8 cellular contexts compared by ENCODE assay signal in genomic region chr6:87408721-87409155, GRCh38. TPM values are rescaled to one million over a fixed set of nuclear protein-coding genes. Genes with fewer than 3 reads are reported as not detected.
DNase-seq lines count a peak whose midpoint lies in the region; ATAC-seq and TF ChIP-seq lines count a peak whose summit lies in the region.

No MANE protein-coding gene starts in this region.

- CTCF ChIA-PET in activated naive CD4-positive, alpha-beta T cell treated with anti-CD3 and anti-CD28 coated beads for 36 hours (lab: Charles Lee), result interaction anchor here (0.8 to 2.5 kb wide), 4 partner anchors 15 to 342 kb away, joined by 3 to 12 read pairs (median 4); no protein-coding TSS in a partner anchor

- no peaks in the 10 kb centered on the region for H3K4me1 Mint-ChIP-seq in activated naive CD4-positive, alpha-beta T cell treated with anti-CD3 and anti-CD28 coated beads for 36 hours (ENCODE audit: low read depth)
- peaks cover 7% of the 10 kb centered on the region for H3K4me1 Mint-ChIP-seq in activated T-helper 2 cell treated with anti-CD3 and anti-CD28 coated beads, Interferon-gamma antibody, Interleukin-2, Interleukin-4, amounts not matched to agents 10 μg/mL and 5 μg/mL and 100 μg/mL, durations not matched to agents 14 hours and 24 hours and 36 hours (ENCODE audit: low read depth)
- H3K4me1 Mint-ChIP-seq in type B pancreatic cell (ENCODE audit: unreplicated experiment), result no peaks in the 10 kb centered on the region

- no peaks in the 10 kb centered on the region for H3K9me3 ChIP-seq in mucosa of descending colon

- peak; percentile 40 for ATAC-seq in left lobe of liver
- no peak for ATAC-seq in mucosa of descending colon

- no peaks in the 10 kb centered on the region for H3K36me3 Mint-ChIP-seq in activated naive CD4-positive, alpha-beta T cell treated with anti-CD3 and anti-CD28 coated beads for 36 hours (ENCODE audit: low read depth)
- no peaks in the 10 kb centered on the region for H3K36me3 Mint-ChIP-seq in activated T-helper 2 cell treated with anti-CD3 and anti-CD28 coated beads, Interferon-gamma antibody, Interleukin-2, Interleukin-4, amounts not matched to agents 10 μg/mL and 5 μg/mL and 100 μg/mL, durations not matched to agents 14 hours and 24 hours and 36 hours (ENCODE audit: low read depth)
- no peaks in the 10 kb centered on the region for H3K36me3 Mint-ChIP-seq in type B pancreatic cell

- H3K36me3 ChIP-seq in mucosa of descending colon (ENCODE audit: low read depth), result no peaks in the 10 kb centered on the region

- H3K27ac Mint-ChIP-seq in activated naive CD4-positive, alpha-beta T cell treated with anti-CD3 and anti-CD28 coated beads for 36 hours, result no peak overlapping the region
- H3K27ac Mint-ChIP-seq in activated T-helper 2 cell treated with anti-CD3 and anti-CD28 coated beads, Interferon-gamma antibody, Interleukin-2, Interleukin-4, amounts not matched to agents 10 μg/mL and 5 μg/mL and 100 μg/mL, durations not matched to agents 14 hours and 24 hours and 36 hours, result no peak overlapping the region
- H3K27ac Mint-ChIP-seq in type B pancreatic cell, result peak overlapping the region; percentile 91

- H3K9me3 Mint-ChIP-seq in activated naive CD4-positive, alpha-beta T cell treated with anti-CD3 and anti-CD28 coated beads for 36 hours, result no peaks in the 10 kb centered on the region
- no peaks in the 10 kb centered on the region for H3K9me3 Mint-ChIP-seq in activated T-helper 2 cell treated with anti-CD3 and anti-CD28 coated beads, Interferon-gamma antibody, Interleukin-2, Interleukin-4, amounts not matched to agents 10 μg/mL and 5 μg/mL and 100 μg/mL, durations not matched to agents 14 hours and 24 hours and 36 hours
- H3K9me3 Mint-ChIP-seq in type B pancreatic cell, result no peaks in the 10 kb centered on the region

- H3K4me1 ChIP-seq in mucosa of descending colon (ENCODE audit: low read depth), result peaks cover 4% of the 10 kb centered on the region

- H3K4me3 Mint-ChIP-seq in activated naive CD4-positive, alpha-beta T cell treated with anti-CD3 and anti-CD28 coated beads for 36 hours, result peak overlapping the region; percentile 84
- H3K4me3 Mint-ChIP-seq in activated T-helper 2 cell treated with anti-CD3 and anti-CD28 coated beads, Interferon-gamma antibody, Interleukin-2, Interleukin-4, amounts not matched to agents 10 μg/mL and 5 μg/mL and 100 μg/mL, durations not matched to agents 14 hours and 24 hours and 36 hours (ENCODE audit: low read depth), result peak overlapping the region; percentile 79
- H3K4me3 Mint-ChIP-seq in type B pancreatic cell, result peak overlapping the region; percentile 96

- peaks cover 11% of the 10 kb centered on the region for H3K27me3 Mint-ChIP-seq in activated naive CD4-positive, alpha-beta T cell treated with anti-CD3 and anti-CD28 coated beads for 36 hours (ENCODE audit: low read depth)
- peaks cover 26% of the 10 kb centered on the region for H3K27me3 Mint-ChIP-seq in activated T-helper 2 cell treated with anti-CD3 and anti-CD28 coated beads, Interferon-gamma antibody, Interleukin-2, Interleukin-4, amounts not matched to agents 10 μg/mL and 5 μg/mL and 100 μg/mL, durations not matched to agents 14 hours and 24 hours and 36 hours (ENCODE audit: low read depth)
- no peaks in the 10 kb centered on the region for H3K27me3 Mint-ChIP-seq in type B pancreatic cell

- H3K4me3 ChIP-seq in mucosa of descending colon, result no peak overlapping the region

- intact Hi-C loops in activated naive CD4-positive, alpha-beta T cell treated with anti-CD3 and anti-CD28 coated beads for 36 hours (cut with micrococcal nuclease), result loop anchor here (1.0 to 5.0 kb wide), 6 partner anchors 64 to 399 kb away; partner anchors contain the start of genes AKIRIN2, ORC3, SLC35A1 and SMIM8
- intact Hi-C loops in activated T-helper 2 cell treated with anti-CD3 and anti-CD28 coated beads, Interferon-gamma antibody, Interleukin-2, Interleukin-4, amounts not matched to agents 10 μg/mL and 5 μg/mL and 100 μg/mL, durations not matched to agents 14 hours and 24 hours and 36 hours (cut with micrococcal nuclease), result loop anchor here (1.0 to 5.0 kb wide), 3 partner anchors 64 to 256 kb away; partner anchors contain the start of genes SLC35A1 and SMIM8
- intact Hi-C loops in mucosa of descending colon (cut with DNase I, micrococcal nuclease), result no loop called here

- DNase-seq in activated naive CD4-positive, alpha-beta T cell treated with anti-CD3 and anti-CD28 coated beads for 36 hours, result no peak
- no peak for DNase-seq in activated naive CD4-positive, alpha-beta T cell treated with anti-CD3 and anti-CD28 coated beads, Interleukin-2, amount 50 U/mL, for 16 hours
- DNase-seq in activated T-helper 2 cell treated with anti-CD3 and anti-CD28 coated beads, Interferon-gamma antibody, Interleukin-2, Interleukin-4, amounts not matched to agents 10 μg/mL and 5 μg/mL and 100 μg/mL, durations not matched to agents 14 hours and 24 hours and 36 hours (ENCODE audit: low spot score), result no peak
- DNase-seq in left lobe of liver (ENCODE audit: low spot score) (no peak), type B pancreatic cell (ENCODE audit: extremely low spot score, unreplicated experiment) (no peak), iPS-NIHi7 (ENCODE audit: extremely low spot score) (no peak), mucosa of descending colon (no peak), midbrain (lab: John Stamatoyannopoulos, UW) (no peak)

- TF ChIP-seq CTCF in type B pancreatic cell (conservative IDR thresholded peaks at IDR 0.05) (no peak), mucosa of descending colon (IDR thresholded peaks at IDR 0.05) (no peak)

RNA-seq across cellular contexts. Expression of gene CFAP206, which starts 1.0 kb away (rescaled TPM):
- total RNA-seq in activated naive CD4-positive, alpha-beta T cell treated with anti-CD3 and anti-CD28 coated beads for 36 hours, result not detected
- total RNA-seq in activated T-helper 2 cell treated with anti-CD3 and anti-CD28 coated beads, Interferon-gamma antibody, Interleukin-2, Interleukin-4, amounts not matched to agents 10 μg/mL and 5 μg/mL and 100 μg/mL, durations not matched to agents 14 hours and 24 hours and 36 hours, result not detected in 2 replicates
- total RNA-seq in left lobe of liver (not detected), type B pancreatic cell (ENCODE audit: low replicate concordance) (2.1 and 5.0 TPM in 2 replicates), mucosa of descending colon (under 1 TPM in 1 of 3 donors, not detected in 2; 0.32 TPM)

Comparison
In these comparisons a context has a peak if more than half of its experiments do, and no peak if none do; other contexts are left out.
1. intact Hi-C loops: an anchor here in activated naive CD4-positive, alpha-beta T cell treated with anti-CD3 and anti-CD28 coated beads for 36 hours (1.0 to 5.0 kb wide) and activated T-helper 2 cell treated with anti-CD3 and anti-CD28 coated beads, Interferon-gamma antibody, Interleukin-2, Interleukin-4, amounts not matched to agents 10 μg/mL and 5 μg/mL and 100 μg/mL, durations not matched to agents 14 hours and 24 hours and 36 hours (1.0 to 5.0 kb wide); none called in mucosa of descending colon.